8 cellular contexts compared by ENCODE assay signal in the genomic region with DNA sequence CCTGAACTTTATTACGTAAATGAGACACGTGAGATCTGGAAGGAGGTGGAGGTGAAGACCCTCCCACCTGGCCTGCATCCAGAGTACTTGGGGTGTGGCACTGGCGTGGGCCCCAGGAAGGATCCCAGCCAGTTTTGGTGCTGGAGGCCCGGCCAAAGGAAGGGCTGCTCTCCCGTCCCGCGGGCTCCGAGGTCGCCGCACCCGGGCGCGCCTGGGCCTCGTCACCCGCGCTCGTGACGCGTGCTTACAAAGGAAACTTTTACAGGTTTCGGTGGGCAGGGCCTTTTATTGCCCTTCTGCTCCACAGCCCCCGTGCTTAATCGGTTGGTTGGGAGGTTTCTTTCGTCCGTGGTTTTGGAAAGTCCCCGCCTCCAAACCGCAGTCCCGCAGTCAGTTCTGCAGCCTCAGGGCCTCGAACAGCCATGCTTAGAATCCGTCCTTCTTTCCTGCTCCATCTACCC. TPM values are rescaled to one million over a fixed set of nuclear protein-coding genes. Genes with fewer than 3 reads are reported as not detected.
DNase-seq lines count a peak whose midpoint lies in the region; ATAC-seq and TF ChIP-seq lines count a peak whose summit lies in the region.

No MANE protein-coding gene starts in this region.

- peak overlapping the region; percentile 50 for H3K27ac Mint-ChIP-seq in activated T-cell treated with anti-CD3 and anti-CD28 coated beads, Interleukin-2, amount 50 U/mL, for 24 hours
- H3K27ac Mint-ChIP-seq in glutamatergic neuron (ENCODE audit: unreplicated experiment) = no peak overlapping the region

- intact Hi-C loops in Right ventricle myocardium inferior (cut with DNase I) = no loop called here

- peak overlapping the region; percentile 59 for H3K4me3 Mint-ChIP-seq in activated T-cell treated with anti-CD3 and anti-CD28 coated beads, Interleukin-2, amount 50 U/mL, for 24 hours
- H3K4me3 Mint-ChIP-seq in glutamatergic neuron (ENCODE audit: unreplicated experiment) = peak overlapping the region; percentile 63

- no peak overlapping the region for H3K27ac ChIP-seq in cardiac muscle cell
- H3K27ac ChIP-seq in skin epidermis = peak overlapping the region in 2 of 21 experiments; percentile 16 to 47

- H3K4me1 ChIP-seq in cardiac muscle cell (ENCODE audit: low read depth) = no peaks in the 10 kb centered on the region

- no peak for TF ChIP-seq CTCF in cardiac muscle cell (IDR thresholded peaks at IDR 0.05; ENCODE audit: low read depth, low read length)
- TF ChIP-seq CTCF in glutamatergic neuron (IDR thresholded peaks at IDR 0.05; ENCODE audit: partially characterized antibody, unreplicated experiment) = no peak

- H3K9me3 ChIP-seq in cardiac muscle cell (ENCODE audit: low read depth) = no peaks in the 10 kb centered on the region

- H3K4me3 ChIP-seq in cardiac muscle cell (peak overlapping the region; percentile 13), skin epidermis (peak overlapping the region; percentile 11 to 30 (median 24))

- peaks cover 19% of the 10 kb centered on the region for H3K9me3 Mint-ChIP-seq in activated T-cell treated with anti-CD3 and anti-CD28 coated beads, Interleukin-2, amount 50 U/mL, for 24 hours
- H3K9me3 Mint-ChIP-seq in glutamatergic neuron (ENCODE audit: unreplicated experiment) = peaks cover 13% of the 10 kb centered on the region

- H3K4me1 Mint-ChIP-seq in activated T-cell treated with anti-CD3 and anti-CD28 coated beads, Interleukin-2, amount 50 U/mL, for 24 hours (ENCODE audit: low read depth) = peaks cover 29% of the 10 kb centered on the region
- H3K4me1 Mint-ChIP-seq in glutamatergic neuron (ENCODE audit: low read depth, unreplicated experiment) = peaks cover 4% of the 10 kb centered on the region

- no peaks in the 10 kb centered on the region for H3K36me3 ChIP-seq in cardiac muscle cell

- H3K27me3 ChIP-seq in cardiac muscle cell = peaks cover 89% of the 10 kb centered on the region

- peak in 1 of 2 donors; percentile 80 for DNase-seq in cardiac muscle cell (ENCODE audit: low read depth in 1 of 2, low spot score in 1 of 2)
- no peak for DNase-seq in Right ventricle myocardium inferior (ENCODE audit: missing footprints)
- DNase-seq in activated T-cell treated with anti-CD3 and anti-CD28 coated beads, Interleukin-2, amount 50 U/mL, for 24 hours = peak; percentile 64
- DNase-seq in glutamatergic neuron = no peak
- DNase-seq in C1 segment of cervical spinal cord (lab: John Stamatoyannopoulos, UW) = no peak
- DNase-seq in KBM-7 = no peak

- in situ Hi-C loops in KBM-7 (cut with MboI; ENCODE audit: low pct_unique_long_range_greater_than_20kb, low sequenced_read_pairs) = no loop called here

- H3K36me3 Mint-ChIP-seq in activated T-cell treated with anti-CD3 and anti-CD28 coated beads, Interleukin-2, amount 50 U/mL, for 24 hours (ENCODE audit: low read depth) = peaks cover 7% of the 10 kb centered on the region
- H3K36me3 Mint-ChIP-seq in glutamatergic neuron (ENCODE audit: unreplicated experiment) = peaks cover 6% of the 10 kb centered on the region

- peaks cover 95% of the 10 kb centered on the region for H3K27me3 Mint-ChIP-seq in activated T-cell treated with anti-CD3 and anti-CD28 coated beads, Interleukin-2, amount 50 U/mL, for 24 hours
- peaks cover 44% of the 10 kb centered on the region for H3K27me3 Mint-ChIP-seq in glutamatergic neuron (ENCODE audit: unreplicated experiment)

- ATAC-seq in Right ventricle myocardium inferior (no peak), HG03439 (IDR thresholded peaks at IDR 0.05; ENCODE audit: unreplicated experiment) (peak; percentile 83)

RNA-seq across cellular contexts. Expression of a gene that starts 29.2 kb away (rescaled TPM):
- total RNA-seq in cardiac muscle cell (0.25 and 0.27 TPM in 2 replicates), Right ventricle myocardium inferior (0.49 TPM), glutamatergic neuron (ENCODE audit: unreplicated experiment) (not detected)
- not detected in 2 replicates for polyA plus RNA-seq in cardiac muscle cell

RNA-seq across cellular contexts. Expression of a gene that starts 29.6 kb away (rescaled TPM):
- total RNA-seq in cardiac muscle cell (not detected in 2 replicates), Right ventricle myocardium inferior (not detected), glutamatergic neuron (ENCODE audit: unreplicated experiment) (not detected)
- polyA plus RNA-seq in cardiac muscle cell = 0.44 TPM in 1 of 2 replicates, not detected in the other

RNA-seq across cellular contexts. Expression of a gene that starts 44.1 kb away (rescaled TPM):
- total RNA-seq in cardiac muscle cell (1.8 and 2.5 TPM in 2 replicates), Right ventricle myocardium inferior (3.0 TPM), glutamatergic neuron (ENCODE audit: unreplicated experiment) (0.93 TPM)
- 0.21 and 0.81 TPM in 2 replicates for polyA plus RNA-seq in cardiac muscle cell
